Comparison of ENCODE assay signal across 8 cellular contexts in genomic region chr9:73269430-73270101, GRCh38.
A peak's percentile ranks its signal among the peaks of the same experiment; 100 is the strongest.
DNase-seq lines count a peak whose midpoint lies in the region; ATAC-seq, FAIRE-seq and TF ChIP-seq lines count a peak whose summit lies in the region.

No MANE protein-coding gene starts in this region.

- H2BK5ac ChIP-seq in mesendoderm (ENCODE audit: low read length), result no peak overlapping the region

- H3K18ac ChIP-seq in mesendoderm (ENCODE audit: low read length), result no peak overlapping the region

- H4K5ac ChIP-seq in mesendoderm (ENCODE audit: low read length), result no peak overlapping the region

- H3K9me3 ChIP-seq in K562 (replicated peaks; ENCODE audit: control insufficient read depth, insufficient read depth, low read depth, low read length) (no peaks in the 10 kb centered on the region), ascending aorta (no peaks in the 10 kb centered on the region)

- H3K79me2 ChIP-seq in K562 (ENCODE audit: control insufficient read depth, insufficient read depth, low read length) (no peaks in the 10 kb centered on the region), mesendoderm (ENCODE audit: control insufficient read depth, insufficient read depth, low read length) (no peaks in the 10 kb centered on the region)

- no peak overlapping the region for H4K8ac ChIP-seq in mesendoderm (ENCODE audit: low read depth, low read length)

- H3K23ac ChIP-seq in mesendoderm (ENCODE audit: low read length), result no peak overlapping the region

- no TSS peak for BruUV-seq in K562 (replicated peaks; lab: Mats Ljungman, UMichigan)

- peak; percentile 6 for DNase-seq in EH (ENCODE audit: low read depth)
- peak; percentile 23 for DNase-seq in LNCaP clone FGC (ENCODE audit: low read depth)
- peak in 2 of 4 experiments; percentile 7 to 37 for DNase-seq in K562 (ENCODE audit: extremely low read depth in 1 of 4, low spot score in 3 of 4)
- peak; percentile 79 for DNase-seq in mesendoderm
- no peak for DNase-seq in ascending aorta (ENCODE audit: low spot score in 2 of 2)
- no peak for DNase-seq in NCI-H510A treated with DMSO at 0.1 percent for 48 hours (lab: John Stamatoyannopoulos, UW)
- DNase-seq in activated CD4-positive, CD25-positive, alpha-beta regulatory T cell (lab: John Stamatoyannopoulos, UW), result no peak

- H3K4me2 ChIP-seq in K562 (ENCODE audit: insufficient read depth, low read length) (no peak overlapping the region), mesendoderm (ENCODE audit: low read length) (no peak overlapping the region)

- WGBS in K562 (ENCODE audit: insufficient coverage, low coverage, missing lambda C conversion rate), result 52% methylated on average over 4 of the region's 4 CpGs
- WGBS in mesendoderm (ENCODE audit: extremely low coverage, insufficient coverage, low lambda C conversion rate), result no CpG with 5 or more reads among the region's 4 CpGs

- H3K36me3 ChIP-seq in K562 (ENCODE audit: control insufficient read depth, insufficient read depth, low read length) (no peaks in the 10 kb centered on the region), mesendoderm (ENCODE audit: control insufficient read depth, insufficient read depth, low read length) (no peaks in the 10 kb centered on the region), ascending aorta (no peaks in the 10 kb centered on the region)

- H3K9ac ChIP-seq in K562 (ENCODE audit: insufficient read depth in 1 of 2, low read depth in 2 of 2, low read length in 2 of 2) (no peak overlapping the region), mesendoderm (ENCODE audit: low read length) (no peak overlapping the region)

- no peaks in the 10 kb centered on the region for H3K27me3 ChIP-seq in K562 (ENCODE audit: control insufficient read depth in 2 of 2, insufficient read depth in 2 of 2, low read length in 2 of 2)
- H3K27me3 ChIP-seq in mesendoderm (ENCODE audit: insufficient read depth, low read length, poor library complexity), result no peaks in the 10 kb centered on the region
- H3K27me3 ChIP-seq in ascending aorta, result no peaks in the 10 kb centered on the region

- ATAC-seq in K562 (peak; percentile 66), HG03565 (IDR thresholded peaks at IDR 0.05; ENCODE audit: unreplicated experiment) (no peak)

- in situ Hi-C loops in K562 (cut with MboI), result no loop called here

- TF ChIP-seq EP300 in K562 (IDR thresholded peaks at IDR 0.05; ENCODE audit: low read length), result no peak

- CTCF ChIA-PET in K562 (lab: Yijun Ruan, JAX; ENCODE audit: low intra/inter-chr PET ratio), result interaction anchor here (1.3 kb wide), 1 partner anchor 296 kb away, joined by 3 read pairs; no protein-coding TSS in a partner anchor

- peak overlapping the region; percentile 79 for H2AFZ ChIP-seq in K562 (ENCODE audit: low read depth, low read length)

- H3K27ac ChIP-seq in K562 (ENCODE audit: extremely low read depth, low read depth, low read length), result no peak overlapping the region
- no peak overlapping the region for H3K27ac ChIP-seq in mesendoderm (ENCODE audit: low read depth, low read length)
- H3K27ac ChIP-seq in ascending aorta, result no peak overlapping the region

- H3K4me1 ChIP-seq in K562 (replicated peaks in 1 of 2; ENCODE audit: control insufficient read depth in 2 of 2, insufficient read depth in 2 of 2, low read length in 2 of 2) (no peaks in the 10 kb centered on the region), mesendoderm (ENCODE audit: control insufficient read depth, low read depth, low read length) (no peaks in the 10 kb centered on the region), ascending aorta (no peaks in the 10 kb centered on the region)

- peak; percentile 60 to 65 for TF ChIP-seq RAD21 in K562 (CRISPR knock-in tag; conservative IDR thresholded peaks at IDR 0.05 in 1 of 2, IDR thresholded peaks at IDR 0.05 in 1 of 2)

- TF ChIP-seq POLR2A in K562 (conservative IDR thresholded peaks at IDR 0.05), result no peak

- POLR2A ChIA-PET in K562 (lab: Yijun Ruan, JAX), result interaction anchor here (0.6 kb wide), 1 partner anchor 124 kb away, joined by 3 read pairs; no protein-coding TSS in a partner anchor

- peak; percentile 64 for TF ChIP-seq CTCF in LNCaP clone FGC (IDR thresholded peaks at IDR 0.05; ENCODE audit: control insufficient read depth, extremely low read depth, insufficient read depth)
- TF ChIP-seq CTCF in K562 (IDR thresholded peaks at IDR 0.05 in 2 of 3, conservative IDR thresholded peaks at IDR 0.05 in 1 of 3; ENCODE audit: insufficient read depth in 2 of 3, low read depth in 1 of 3, low read length in 3 of 3), result peak; percentile 28 to 55 (median 38); a peak in 4 of 6 replicates
- no peak for TF ChIP-seq CTCF in ascending aorta (IDR thresholded peaks at IDR 0.05)

- no peak overlapping the region for H2BK120ac ChIP-seq in mesendoderm (ENCODE audit: low read depth, low read length)

- no peaks in the 10 kb centered on the region for H3K79me1 ChIP-seq in mesendoderm (ENCODE audit: low read length)

- H2AK5ac ChIP-seq in mesendoderm (ENCODE audit: low read length), result no peak overlapping the region

- no peak overlapping the region for H2BK15ac ChIP-seq in mesendoderm (replicated peaks; ENCODE audit: low read depth)

- no peaks in the 10 kb centered on the region for H3K9me1 ChIP-seq in K562 (ENCODE audit: control insufficient read depth, insufficient read depth, low read length)

- H4K20me1 ChIP-seq in K562 (replicated peaks; ENCODE audit: control insufficient read depth, insufficient read depth, low read length), result no peaks in the 10 kb centered on the region

- H3K56ac ChIP-seq in mesendoderm (ENCODE audit: low read length), result no peak overlapping the region

- no peak overlapping the region for H3K4me3 ChIP-seq in LNCaP clone FGC (ENCODE audit: low read depth, low read length)
- H3K4me3 ChIP-seq in K562, result no peak overlapping the region
- no peak overlapping the region for H3K4me3 ChIP-seq in mesendoderm (ENCODE audit: low read length)
- no peak overlapping the region for H3K4me3 ChIP-seq in ascending aorta

- intact Hi-C loops in K562 (cut with micrococcal nuclease) (loop anchor here (1.0 to 2.0 kb wide), 2 partner anchors 69 to 297 kb away; no protein-coding TSS in a partner anchor), ascending aorta (cut with DNase I) (no loop called here)

- H3K4ac ChIP-seq in mesendoderm (ENCODE audit: low read depth, low read length), result no peak overlapping the region

- FAIRE-seq in K562 (lab: Jason Lieb, UNC), result peak; percentile 57

TF ChIP-seq in K562, 482 proteins besides CTCF, POLR2A, EP300 and RAD21:
- TF ChIP-seq SMC3 (conservative IDR thresholded peaks at IDR 0.05; ENCODE audit: insufficient read depth, low read depth, low read length) (0 out of 2 replicates have a peak, but pooled peaks have one; percentile 18), HES1 (IDR thresholded peaks at IDR 0.05; ENCODE audit: low read depth) (no peak), NFIC (IDR thresholded peaks at IDR 0.05) (peak; percentile 58), ATF1 (CRISPR knock-in tag; IDR thresholded peaks at IDR 0.05) (no peak), ATF1 (tag; IDR thresholded peaks at IDR 0.05) (no peak), ZFPM2 (CRISPR knock-in tag; IDR thresholded peaks at IDR 0.05) (no peak), ZFP30 (CRISPR knock-in tag; IDR thresholded peaks at IDR 0.05; ENCODE audit: borderline replicate concordance) (no peak), ZNF280A (IDR thresholded peaks at IDR 0.05; ENCODE audit: low read depth, partially characterized antibody) (no peak)
- TF ChIP-seq, protein P1, sequence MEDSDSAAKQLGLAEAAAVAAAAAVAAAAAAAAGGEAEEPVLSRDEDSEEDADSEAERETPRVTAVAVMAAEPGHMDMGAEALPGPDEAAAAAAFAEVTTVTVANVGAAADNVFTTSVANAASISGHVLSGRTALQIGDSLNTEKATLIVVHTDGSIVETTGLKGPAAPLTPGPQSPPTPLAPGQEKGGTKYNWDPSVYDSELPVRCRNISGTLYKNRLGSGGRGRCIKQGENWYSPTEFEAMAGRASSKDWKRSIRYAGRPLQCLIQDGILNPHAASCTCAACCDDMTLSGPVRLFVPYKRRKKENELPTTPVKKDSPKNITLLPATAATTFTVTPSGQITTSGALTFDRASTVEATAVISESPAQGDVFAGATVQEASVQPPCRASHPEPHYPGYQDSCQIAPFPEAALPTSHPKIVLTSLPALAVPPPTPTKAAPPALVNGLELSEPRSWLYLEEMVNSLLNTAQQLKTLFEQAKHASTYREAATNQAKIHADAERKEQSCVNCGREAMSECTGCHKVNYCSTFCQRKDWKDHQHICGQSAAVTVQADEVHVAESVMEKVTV (CRISPR knock-in tag; IDR thresholded peaks at IDR 0.05), result peak; percentile 49
- TF ChIP-seq, protein P2, sequence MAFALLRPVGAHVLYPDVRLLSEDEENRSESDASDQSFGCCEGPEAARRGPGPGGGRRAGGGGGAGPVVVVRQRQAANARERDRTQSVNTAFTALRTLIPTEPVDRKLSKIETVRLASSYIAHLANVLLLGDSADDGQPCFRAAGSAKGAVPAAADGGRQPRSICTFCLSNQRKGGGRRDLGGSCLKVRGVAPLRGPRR (CRISPR knock-in tag; IDR thresholded peaks at IDR 0.05), result no peak

Comparison
In these comparisons a context has a peak if more than half of its experiments do, and no peak if none do; other contexts are left out.
1. DNase-seq: peak in EH (single experiment), LNCaP clone FGC (single experiment) and mesendoderm (single experiment); none in ascending aorta (0 of 2), NCI-H510A treated with DMSO at 0.1 percent for 48 hours (single experiment) and activated CD4-positive, CD25-positive, alpha-beta regulatory T cell (0 of 4).
2. CTCF ChIP-seq: peak in LNCaP clone FGC (single experiment) and K562 (3 of 3); none in ascending aorta (0 of 3).